ENCODE assay signal across 8 cellular contexts in the genomic region with DNA sequence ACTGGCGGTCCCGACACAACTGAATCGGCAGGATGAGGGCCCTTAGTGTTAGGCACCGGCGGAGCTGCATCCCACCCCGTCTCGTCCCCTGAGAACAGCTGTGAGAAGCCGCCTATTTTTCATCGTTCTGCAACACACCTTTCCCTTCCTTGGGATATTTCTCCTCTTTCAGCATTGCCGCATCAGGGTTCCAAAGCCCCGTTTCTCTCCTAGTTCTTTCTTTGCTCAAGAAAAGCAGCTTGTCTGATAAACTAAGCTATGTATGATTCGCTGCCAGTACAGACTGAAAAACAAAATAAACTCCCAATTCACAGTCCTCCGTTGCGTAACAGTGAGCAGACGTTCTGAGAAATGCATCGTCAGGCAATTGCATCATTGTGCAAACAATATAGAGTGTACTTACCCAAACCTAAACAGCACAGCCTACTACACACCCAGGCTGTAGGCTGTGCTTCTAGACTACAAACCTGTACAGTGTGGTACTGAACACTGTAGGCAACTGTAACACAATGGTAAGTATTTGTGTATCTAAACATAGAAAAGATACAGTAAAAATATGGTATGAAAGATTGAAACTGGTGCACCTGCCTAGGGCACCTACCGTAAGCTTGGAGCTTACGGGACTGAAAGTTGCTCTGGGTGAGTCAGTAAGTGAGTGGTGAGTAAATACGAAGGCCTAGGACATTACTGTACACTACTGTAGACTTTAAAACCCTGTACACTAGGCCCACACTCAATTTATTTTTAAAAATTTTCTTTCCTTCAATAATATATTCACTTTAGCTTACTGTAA. TPM values are rescaled to one million over a fixed set of nuclear protein-coding genes. Genes with fewer than 3 reads are reported as not detected.
DNase-seq lines count a peak whose midpoint lies in the region; ATAC-seq, FAIRE-seq and TF ChIP-seq lines count a peak whose summit lies in the region.

No MANE protein-coding gene starts in this region.

- DNase-seq in AML-193 (lab: John Stamatoyannopoulos, UW) (peak; percentile 64 to 72), IMR-90 (peak; percentile 55), ascending aorta (ENCODE audit: low spot score in 2 of 2) (peak in 1 of 2 donors; percentile 75), tibial artery (peak in 1 of 2 donors; percentile 59), HPDE6-E6E7 (ENCODE audit: extremely low spot score) (no peak), NCI-H1436 treated with DMSO at 0.1 percent for 48 hours (lab: John Stamatoyannopoulos, UW) (no peak), frontal cortex (ENCODE audit: low spot score in 2 of 2) (no peak)

- no peak overlapping the region for H2AK5ac ChIP-seq in IMR-90 (ENCODE audit: low read depth, low read length)

- no peak for TF ChIP-seq CTCF in IMR-90 (conservative IDR thresholded peaks at IDR 0.05; ENCODE audit: low read depth, low read length)
- no peak for TF ChIP-seq CTCF in ascending aorta (IDR thresholded peaks at IDR 0.05)
- no peak for TF ChIP-seq CTCF in tibial artery (IDR thresholded peaks at IDR 0.05)

- in situ Hi-C loops in IMR-90 (cut with MboI; ENCODE audit: low sequenced_read_pairs) = no loop called here

- H2BK120ac ChIP-seq in IMR-90 (ENCODE audit: low read depth, low read length) = no peak overlapping the region

- no peak overlapping the region for H3K9ac ChIP-seq in IMR-90 (ENCODE audit: low read depth, low read length)

- no peak overlapping the region for H4K5ac ChIP-seq in IMR-90 (ENCODE audit: low read depth, low read length)

- H3K4ac ChIP-seq in IMR-90 (ENCODE audit: low read depth, low read length) = no peak overlapping the region

- no peak overlapping the region for H2BK5ac ChIP-seq in IMR-90 (ENCODE audit: low read depth, low read length, poor library complexity, severe bottlenecking)

- no peak overlapping the region for H4K91ac ChIP-seq in IMR-90 (ENCODE audit: insufficient read depth, low read depth, low read length)

- H2AK9ac ChIP-seq in IMR-90 (replicated peaks; ENCODE audit: low read depth, low read length, poor library complexity) = no peak overlapping the region

- 17% methylated on average over 5 of the region's 19 CpGs; no CpG with 5 or more reads in 1 of the 2 experiments for WGBS in IMR-90 (ENCODE audit: extremely low coverage in 2 of 2, insufficient read length in 1 of 2), 2 experiments

- peak overlapping the region; percentile 58 for H3K4me2 ChIP-seq in IMR-90 (ENCODE audit: low read depth, low read length)

- TF ChIP-seq POLR2A in IMR-90 (IDR thresholded peaks at IDR 0.05; ENCODE audit: low read depth, low read length) = no peak

- peak overlapping the region; percentile 86 for H2AFZ ChIP-seq in IMR-90 (replicated peaks; ENCODE audit: low read length, poor library complexity)

- H3K9me1 ChIP-seq in IMR-90 (ENCODE audit: insufficient read depth, low read length) = no peaks in the 10 kb centered on the region

- dilution Hi-C loops in IMR-90 (cut with HindIII; ENCODE audit: low sequenced_read_pairs, unreplicated experiment) = no loop called here

- no peak for FAIRE-seq in frontal cortex (lab: Jason Lieb, UNC)

- no peaks in the 10 kb centered on the region; the same call in 1 of the 2 replicates for H3K9me3 ChIP-seq in IMR-90 (ENCODE audit: control insufficient read depth, insufficient read depth, low read length)
- no peaks in the 10 kb centered on the region for H3K9me3 ChIP-seq in ascending aorta
- H3K9me3 ChIP-seq in tibial artery = no peaks in the 10 kb centered on the region

- H3K27me3 ChIP-seq in IMR-90 (ENCODE audit: control insufficient read depth, insufficient read depth, low read length) = no peaks in the 10 kb centered on the region
- H3K27me3 ChIP-seq in ascending aorta = no peaks in the 10 kb centered on the region
- no peaks in the 10 kb centered on the region for H3K27me3 ChIP-seq in layer of hippocampus (ENCODE audit: control insufficient read depth, insufficient read depth, low read length)
- H3K27me3 ChIP-seq in tibial artery = peaks cover 0 to 10% of the 10 kb centered on the region in 2 donors

- no peak overlapping the region for H3K14ac ChIP-seq in IMR-90 (replicated peaks; ENCODE audit: low read depth, low read length)

- H3K27ac ChIP-seq in IMR-90 (ENCODE audit: insufficient read depth, low read length) (no peak overlapping the region), ascending aorta (peak overlapping the region; percentile 97 to 99), layer of hippocampus (ENCODE audit: low read depth, low read length) (peak overlapping the region; percentile 87), tibial artery (peak overlapping the region; percentile 94 to 99)

- intact Hi-C loops in IMR-90 (cut with micrococcal nuclease) = loop anchor here (1.0 to 10.0 kb wide), 3 partner anchors 222 to 426 kb away; partner anchors contain the start of genes ASB7 and LINS1
- intact Hi-C loops in ascending aorta (cut with DNase I) = loop anchor here (1.0 kb wide), 4 partner anchors 8 to 252 kb away; partner anchors contain the start of genes ASB7 and LINS1
- intact Hi-C loops in tibial artery (cut with DNase I; ENCODE audit: low total_unique reads) = no loop called here

- ATAC-seq in IMR-90 (ENCODE audit: low read depth) = peak; percentile 42

- BruUV-seq in IMR-90 (replicated peaks; lab: Mats Ljungman, UMichigan) = no TSS peak

- H3K23ac ChIP-seq in IMR-90 (ENCODE audit: low read depth, low read length) = no peak overlapping the region

- H3K18ac ChIP-seq in IMR-90 (ENCODE audit: low read depth, low read length) = no peak overlapping the region

- H3K36me3 ChIP-seq in IMR-90 (ENCODE audit: control insufficient read depth, insufficient read depth, low read length) = no peaks in the 10 kb centered on the region
- no peaks in the 10 kb centered on the region for H3K36me3 ChIP-seq in ascending aorta
- no peaks in the 10 kb centered on the region for H3K36me3 ChIP-seq in tibial artery

- TF ChIP-seq RAD21 in IMR-90 (IDR thresholded peaks at IDR 0.05; ENCODE audit: low read length) = no peak

- H4K20me1 ChIP-seq in IMR-90 (ENCODE audit: insufficient read depth, low read length) = no peaks in the 10 kb centered on the region

- H3K4me3 ChIP-seq in IMR-90 (ENCODE audit: insufficient read depth, low read depth, low read length) = peak overlapping the region; percentile 48; the same call in 1 of the 2 replicates
- H3K4me3 ChIP-seq in ascending aorta = peak overlapping the region; percentile 73 to 89
- peak overlapping the region; percentile 70 to 73 for H3K4me3 ChIP-seq in tibial artery

- no peak overlapping the region for H3K56ac ChIP-seq in IMR-90 (ENCODE audit: extremely low read depth, insufficient read depth, low read length)

- H2BK15ac ChIP-seq in IMR-90 (ENCODE audit: low read depth, low read length) = no peak overlapping the region

- no peaks in the 10 kb centered on the region for H3K79me1 ChIP-seq in IMR-90 (ENCODE audit: low read depth in 1 of 2, low read length in 2 of 2)

- POLR2A ChIA-PET in IMR-90 (lab: Charles Lee; ENCODE audit: unreplicated experiment) = no interaction called here

- H3K4me1 ChIP-seq in IMR-90 (ENCODE audit: control insufficient read depth, insufficient read depth, low read length) = no peaks in the 10 kb centered on the region
- peaks cover 7 to 9% of the 10 kb centered on the region in 2 donors for H3K4me1 ChIP-seq in ascending aorta
- H3K4me1 ChIP-seq in tibial artery = peaks cover 0 to 16% (median 9%) of the 10 kb centered on the region in 4 donors

- CTCF ChIA-PET in IMR-90 (lab: Yijun Ruan, JAX) = interaction anchor here (0.7 to 1.7 kb wide), 6 partner anchors 12 to 252 kb away, joined by 3 to 8 read pairs (median 4); partner anchors contain the start of genes ASB7 and LINS1

- H2BK20ac ChIP-seq in IMR-90 (ENCODE audit: low read depth, low read length) = no peak overlapping the region

- no peak overlapping the region for H4K8ac ChIP-seq in IMR-90 (ENCODE audit: low read depth in 2 of 2, low read length in 2 of 2)

TF ChIP-seq in IMR-90, 13 proteins besides CTCF, POLR2A, EP300 and RAD21:
- TF ChIP-seq MXI1 (IDR thresholded peaks at IDR 0.05; ENCODE audit: borderline replicate concordance, low read depth, low read length) (no peak), MAFK (IDR thresholded peaks at IDR 0.05; ENCODE audit: low read depth, low read length) (peak; percentile 26; the same call in 1 of the 2 replicates), CEBPB (IDR thresholded peaks at IDR 0.05; ENCODE audit: low read depth, low read length) (peak; percentile 93)

RNA-seq across cellular contexts. Expression of gene ADAMTS17, which starts 8.9 kb away (rescaled TPM):
- total RNA-seq in IMR-90 (2012; rRNA removed) (0.28 TPM in 1 of 2 replicates, not detected in the other), ascending aorta (2.8 TPM), frontal cortex (9.4 TPM)
- polyA plus RNA-seq in IMR-90 (2012; rRNA removed) = 0.03 and 0.09 TPM in 2 replicates
- 0.01 and 0.02 TPM in 2 replicates for polyA plus RNA-seq in IMR-90 (2012; cell fraction: cytosol; rRNA removed)
- polyA plus RNA-seq in IMR-90 (2012; cell fraction: nucleus; rRNA removed; ENCODE audit: low replicate concordance) = 0.03 and 0.06 TPM in 2 replicates

Comparison
In these comparisons a context has a peak if more than half of its experiments do, and no peak if none do; other contexts are left out.
1. DNase-seq: peak in AML-193 (2 of 2) and IMR-90 (single experiment); none in HPDE6-E6E7 (single experiment), NCI-H1436 treated with DMSO at 0.1 percent for 48 hours (single experiment) and frontal cortex (0 of 2).
2. Peak in every context shown above with its lines, with median percentiles within 50 percentile points of each other: H3K4me3 ChIP-seq.